10 cellular contexts compared by ENCODE assay signal in the genomic region with DNA sequence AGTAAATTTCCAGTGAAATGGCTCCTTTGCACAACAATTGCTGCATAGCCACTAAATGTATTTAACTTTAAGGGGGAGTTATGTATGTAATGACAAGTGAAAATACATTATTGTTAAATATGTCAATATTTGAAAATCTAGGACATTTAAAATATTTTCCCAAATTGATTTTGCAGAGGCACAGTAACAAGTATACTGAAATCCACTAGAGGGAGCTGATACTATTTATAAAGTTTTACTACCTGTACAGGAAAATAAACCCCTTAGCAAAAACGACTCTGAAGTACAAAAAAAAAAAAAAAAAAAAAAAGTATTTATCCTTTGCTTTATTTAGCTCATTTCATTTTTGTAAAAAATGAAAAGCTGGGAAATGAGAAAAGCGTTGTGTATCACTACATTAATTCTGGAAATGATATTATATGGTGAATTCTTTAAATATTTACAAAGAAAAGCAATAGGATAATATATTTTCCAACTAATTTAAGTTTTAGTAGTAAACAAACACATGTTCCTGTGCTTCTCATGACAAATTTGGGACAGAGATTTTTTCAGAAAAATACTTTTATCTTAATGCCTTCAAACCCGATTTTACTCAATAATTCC.
DNase-seq lines count a peak whose midpoint lies in the region; ATAC-seq and TF ChIP-seq lines count a peak whose summit lies in the region.
"Had no signal": no experiment of that assay in that cellular context is flagged by ENCODE, and none has a peak within 500 bp of the region (broad histone marks: within the 10 kb centered on the region; RNA-seq: fewer than 3 reads in every experiment).

No MANE protein-coding gene starts in this region.

- H3K79me2 ChIP-seq in hepatocyte, result no peaks in the 10 kb centered on the region

- H3K36me3 ChIP-seq in hepatocyte (replicated peaks; ENCODE audit: insufficient read depth, low read depth) (no peaks in the 10 kb centered on the region), aorta (ENCODE audit: control insufficient read depth in 1 of 2, insufficient read depth in 2 of 2, low read length in 1 of 2) (peaks cover under 1% of the 10 kb centered on the region in 2 donors)
- H3K36me3 ChIP-seq in CD8-positive, alpha-beta T cell (ENCODE audit: insufficient read depth, low read length), result no peaks in the 10 kb centered on the region

- no peaks in the 10 kb centered on the region for H3K9me2 ChIP-seq in hepatocyte (replicated peaks; ENCODE audit: insufficient read depth)

- H3K4me1 Mint-ChIP-seq in CD8-positive, alpha-beta T cell (ENCODE audit: low read depth), result no peaks in the 10 kb centered on the region

- no peak overlapping the region for H3K4me3 Mint-ChIP-seq in CD8-positive, alpha-beta T cell

- DNase-seq in COLO829 (ENCODE audit: low spot score) (peak; percentile 17), GM20000 (ENCODE audit: low spot score) (peak; percentile 0), OCI-M1 (lab: John Stamatoyannopoulos, UW) (peak; percentile 31), hepatocyte (ENCODE audit: low spot score) (peak; percentile 25), NK-92 (lab: John Stamatoyannopoulos, UW; ENCODE audit: unreplicated experiment) (no peak), aorta (no peak), activated gamma-delta T cell treated with Interleukin-2 at 50 U/mL for 16 hours (no peak)
- no peak for DNase-seq in CD8-positive, alpha-beta T cell
- DNase-seq: NCI-H446 treated with DMSO at 0.1 percent for 48 hours; stimulated activated CD8-positive, alpha-beta memory T cell treated with anti-CD3 and anti-CD28 coated beads, Interleukin-4, amount 100 ng/mL, for 48 hours had no signal

- no peaks in the 10 kb centered on the region for H3K4me1 ChIP-seq in hepatocyte (ENCODE audit: insufficient read depth)
- H3K4me1 ChIP-seq in aorta (ENCODE audit: control insufficient read depth in 1 of 2, insufficient read depth in 2 of 2, low read length in 2 of 2), result no peaks in the 10 kb centered on the region
- no peaks in the 10 kb centered on the region for H3K4me1 ChIP-seq in CD8-positive, alpha-beta T cell (ENCODE audit: insufficient read depth, low read length)

- H3K4me3 ChIP-seq in hepatocyte (no peak overlapping the region), aorta (ENCODE audit: low read length in 2 of 2) (no peak overlapping the region)
- H3K4me3 ChIP-seq in CD8-positive, alpha-beta T cell (ENCODE audit: low read depth, low read length), result no peak overlapping the region

- intact Hi-C loops in aorta (cut with DNase I), result no loop called here
- intact Hi-C loops in CD8-positive, alpha-beta T cell (cut with DNase I, micrococcal nuclease), result no loop called here

- H3K27ac Mint-ChIP-seq in CD8-positive, alpha-beta T cell, result no peak overlapping the region

- H3K27ac ChIP-seq in hepatocyte (no peak overlapping the region), aorta (ENCODE audit: low read depth in 1 of 2, low read length in 2 of 2) (no peak overlapping the region)
- no peak overlapping the region for H3K27ac ChIP-seq in CD8-positive, alpha-beta T cell (ENCODE audit: low read depth, low read length)

- H3K27me3 Mint-ChIP-seq in CD8-positive, alpha-beta T cell (ENCODE audit: low read depth), result no peaks in the 10 kb centered on the region

- TF ChIP-seq CTCF in GM20000 (IDR thresholded peaks at IDR 0.05; ENCODE audit: extremely low read depth, missing control alignments) (no peak), hepatocyte (IDR thresholded peaks at IDR 0.05; ENCODE audit: poor library complexity) (peak; percentile 64)
- no peak for TF ChIP-seq CTCF in CD8-positive, alpha-beta T cell (IDR thresholded peaks at IDR 0.05)

- H3K9me3 ChIP-seq in hepatocyte (ENCODE audit: low read depth), result no peaks in the 10 kb centered on the region
- no peaks in the 10 kb centered on the region for H3K9me3 ChIP-seq in aorta (ENCODE audit: control insufficient read depth, low read length)
- no peaks in the 10 kb centered on the region for H3K9me3 ChIP-seq in CD8-positive, alpha-beta T cell (ENCODE audit: low read length)

- H3K27me3 ChIP-seq in hepatocyte, result no peaks in the 10 kb centered on the region
- H3K27me3 ChIP-seq in aorta (ENCODE audit: control insufficient read depth in 1 of 2, insufficient read depth in 2 of 2, low read length in 1 of 2), result no peaks in the 10 kb centered on the region
- no peaks in the 10 kb centered on the region for H3K27me3 ChIP-seq in CD8-positive, alpha-beta T cell (ENCODE audit: insufficient read depth, low read length)

- no peak for ATAC-seq in aorta (ENCODE audit: low FRiP score)
- ATAC-seq in CD8-positive, alpha-beta T cell, result no peak

- H2AFZ ChIP-seq in hepatocyte, result no peak overlapping the region

- no peaks in the 10 kb centered on the region for H4K20me1 ChIP-seq in hepatocyte (ENCODE audit: insufficient read depth, poor library complexity, severe bottlenecking)

- POLR2A ChIA-PET in CD8-positive, alpha-beta T cell (lab: Charles Lee), result no interaction called here

- WGBS in hepatocyte (ENCODE audit: low lambda C conversion rate, missing lambda C conversion rate), result 35% methylated on average over 3 of the region's 3 CpGs
- 34 to 41% methylated on average over 3 of the region's 3 CpGs for WGBS in aorta, 2 donors

- H3K9me3 Mint-ChIP-seq in CD8-positive, alpha-beta T cell, result no peaks in the 10 kb centered on the region

- H3K4me2 ChIP-seq in hepatocyte, result no peak overlapping the region

- CTCF ChIA-PET in CD8-positive, alpha-beta T cell (lab: Charles Lee), result no interaction called here

- H3K36me3 Mint-ChIP-seq in CD8-positive, alpha-beta T cell, result no peaks in the 10 kb centered on the region

Comparison
In these comparisons a context has a peak if more than half of its experiments do, and no peak if none do; other contexts are left out.
1. DNase-seq: peak in COLO829 (single experiment), GM20000 (single experiment), OCI-M1 (single experiment) and hepatocyte (single experiment); none in NK-92 (single experiment), aorta (0 of 2), activated gamma-delta T cell treated with Interleukin-2 at 50 U/mL for 16 hours (single experiment) and CD8-positive, alpha-beta T cell (0 of 7).